In genomic region chr3:42850263-42850662, GRCh38 we compare ENCODE assay signal across 23 cellular contexts. TPM values are rescaled to one million over a fixed set of nuclear protein-coding genes. Genes with fewer than 3 reads are reported as not detected.
DNase-seq lines count a peak whose midpoint lies in the region; ATAC-seq and TF ChIP-seq lines count a peak whose summit lies in the region.
"Had no signal": no experiment of that assay in that cellular context is flagged by ENCODE, and none has a peak within 500 bp of the region (broad histone marks: within the 10 kb centered on the region; RNA-seq: fewer than 3 reads in every experiment).

No MANE protein-coding gene starts in this region.

- H3K9me3 Mint-ChIP-seq in activated CD8-positive, alpha-beta memory T cell treated with anti-CD3 and anti-CD28 coated beads, Interleukin-2, amount 10 ng/mL, durations not matched to agents 7 days and 5 days (ENCODE audit: low read depth): no peaks in the 10 kb centered on the region
- H3K9me3 Mint-ChIP-seq in type B pancreatic cell: peaks cover 2% of the 10 kb centered on the region
- H3K9me3 Mint-ChIP-seq: CD4-positive, alpha-beta memory T cell; GM23338; HFFc6 had no signal

- CTCF ChIA-PET in activated CD8-positive, alpha-beta memory T cell treated with anti-CD3 and anti-CD28 coated beads, Interleukin-2, amount 10 ng/mL, durations not matched to agents 7 days and 5 days (lab: Charles Lee): no interaction called here

- no peaks in the 10 kb centered on the region for H3K36me3 ChIP-seq in spleen
- H3K36me3 ChIP-seq: BLaER1 had no signal

- H3K9me3 ChIP-seq in spleen: no peaks in the 10 kb centered on the region
- H3K9me3 ChIP-seq: A549, BLaER1 had no signal

- no peak overlapping the region for H3K27ac Mint-ChIP-seq in activated CD8-positive, alpha-beta memory T cell treated with anti-CD3 and anti-CD28 coated beads, Interleukin-2, amount 10 ng/mL, durations not matched to agents 7 days and 5 days
- H3K27ac Mint-ChIP-seq in type B pancreatic cell: peak overlapping the region; percentile 24
- H3K27ac Mint-ChIP-seq: GM23338, HFFc6 had no signal

- 83 to 94% (median 93%) methylated on average over 3 of the region's 3 CpGs for WGBS in spleen, 5 donors

- H3K4me3 Mint-ChIP-seq in activated CD8-positive, alpha-beta memory T cell treated with anti-CD3 and anti-CD28 coated beads, Interleukin-2, amount 10 ng/mL, durations not matched to agents 7 days and 5 days: no peak overlapping the region
- H3K4me3 Mint-ChIP-seq in type B pancreatic cell: no peak overlapping the region
- H3K4me3 Mint-ChIP-seq: CD14-positive monocyte; CD4-positive, alpha-beta memory T cell; GM23338; HFFc6 had no signal

- intact Hi-C loops in posterior vena cava (cut with DNase I): no loop called here
- intact Hi-C loops in spleen (cut with DNase I; ENCODE audit: low total_unique reads): no loop called here

- peaks cover 14 to 37% (median 28%) of the 10 kb centered on the region in 6 donors for H3K4me1 ChIP-seq in spleen
- H3K4me1 ChIP-seq: A549 had no signal

- ATAC-seq in activated CD8-positive, alpha-beta memory T cell treated with anti-CD3 and anti-CD28 coated beads, Interleukin-2, amount 10 ng/mL, durations not matched to agents 7 days and 5 days: no peak
- no peak for ATAC-seq in GM19463 (IDR thresholded peaks at IDR 0.05; ENCODE audit: unreplicated experiment)
- ATAC-seq: A549, GM23338, HCT116 had no signal

- H3K36me3 Mint-ChIP-seq in activated CD8-positive, alpha-beta memory T cell treated with anti-CD3 and anti-CD28 coated beads, Interleukin-2, amount 10 ng/mL, durations not matched to agents 7 days and 5 days: peaks cover 2% of the 10 kb centered on the region
- no peaks in the 10 kb centered on the region for H3K36me3 Mint-ChIP-seq in type B pancreatic cell
- H3K36me3 Mint-ChIP-seq: CD4-positive, alpha-beta memory T cell had no signal

- no peaks in the 10 kb centered on the region for H3K27me3 Mint-ChIP-seq in activated CD8-positive, alpha-beta memory T cell treated with anti-CD3 and anti-CD28 coated beads, Interleukin-2, amount 10 ng/mL, durations not matched to agents 7 days and 5 days
- H3K27me3 Mint-ChIP-seq in type B pancreatic cell: no peaks in the 10 kb centered on the region

- TF ChIP-seq POLR2A in spleen (IDR thresholded peaks at IDR 0.05): no peak

- no peak overlapping the region for H3K27ac ChIP-seq in spleen
- H3K27ac ChIP-seq: 22Rv1, A549, BLaER1, HL-60 had no signal

- TF ChIP-seq CTCF in type B pancreatic cell (conservative IDR thresholded peaks at IDR 0.05) (no peak), spleen (IDR thresholded peaks at IDR 0.05 in 8 of 11, conservative IDR thresholded peaks at IDR 0.05 in 3 of 11) (no peak)

- H3K4me1 Mint-ChIP-seq in activated CD8-positive, alpha-beta memory T cell treated with anti-CD3 and anti-CD28 coated beads, Interleukin-2, amount 10 ng/mL, durations not matched to agents 7 days and 5 days: peaks cover 18% of the 10 kb centered on the region
- peaks cover 35% of the 10 kb centered on the region for H3K4me1 Mint-ChIP-seq in type B pancreatic cell (ENCODE audit: unreplicated experiment)

- DNase-seq in activated CD8-positive, alpha-beta memory T cell treated with anti-CD3 and anti-CD28 coated beads for 24 hours: peak; percentile 9
- DNase-seq in activated CD8-positive, alpha-beta memory T cell treated with anti-CD3 and anti-CD28 coated beads, Interleukin-2, amount 10 ng/mL, durations not matched to agents 7 days and 5 days: no peak
- peak; percentile 3 for DNase-seq in ecto neural progenitor cell (ENCODE audit: low spot score)
- DNase-seq in posterior vena cava (ENCODE audit: low spot score): peak; percentile 34
- peak; percentile 37 for DNase-seq in type B pancreatic cell (ENCODE audit: extremely low spot score, unreplicated experiment)
- no peak for DNase-seq in HCEC 1CT
- DNase-seq in spleen: no peak
- DNase-seq: AML-193; CD4-positive, alpha-beta memory T cell; DMS153; DMS79; GDM1; HFFc6 had no signal

- no peak overlapping the region for H3K4me3 ChIP-seq in spleen
- H3K4me3 ChIP-seq: A549, BLaER1, GM23338 had no signal

- no peaks in the 10 kb centered on the region for H3K27me3 ChIP-seq in spleen (replicated peaks in 1 of 7)
- H3K27me3 ChIP-seq: BLaER1 had no signal

RNA-seq across cellular contexts. Expression of gene CYP8B1, which starts 25.4 kb away (rescaled TPM):
- not detected for total RNA-seq in activated CD8-positive, alpha-beta memory T cell treated with anti-CD3 and anti-CD28 coated beads, Interleukin-2, amount 10 ng/mL, durations not matched to agents 7 days and 5 days
- under 1 TPM; 0.10 to 0.14 TPM for total RNA-seq in posterior vena cava
- not detected in 2 replicates for total RNA-seq in type B pancreatic cell (ENCODE audit: low replicate concordance)
- not detected for total RNA-seq in spleen
- under 1 TPM in 1 of 3 donors, not detected in 2; 0.02 TPM for polyA plus RNA-seq in spleen
- total RNA-seq: CD4-positive, alpha-beta memory T cell; Daoy; GM23338; HFFc6; HT1080 had no signal
- polyA plus RNA-seq: A549; CD14-positive monocyte; CD4-positive, alpha-beta memory T cell; GM23338 had no signal

RNA-seq across cellular contexts. Expression of gene ACKR2, which starts 41.0 kb away (rescaled TPM):
- 1 to 10 TPM; 2.3 to 2.6 TPM for total RNA-seq in activated CD8-positive, alpha-beta memory T cell treated with anti-CD3 and anti-CD28 coated beads, Interleukin-2, amount 10 ng/mL, durations not matched to agents 7 days and 5 days
- total RNA-seq in posterior vena cava: 10 to 100 TPM; 17.0 to 20.6 TPM
- total RNA-seq in type B pancreatic cell (ENCODE audit: low replicate concordance): 3.5 and 3.9 TPM in 2 replicates
- 1 to 10 TPM in 5 of 7 donors, under 1 TPM in 2; 0.52 to 4.4 (median 1.2) TPM for total RNA-seq in spleen
- under 1 TPM; 0.17 to 0.42 (median 0.33) TPM for polyA plus RNA-seq in spleen
- total RNA-seq: HT1080 had no signal
- polyA plus RNA-seq: CD14-positive monocyte; CD4-positive, alpha-beta memory T cell; GM23338 had no signal

RNA-seq across cellular contexts. Expression of gene HIGD1A, which starts 46.0 kb away (rescaled TPM):
- total RNA-seq in activated CD8-positive, alpha-beta memory T cell treated with anti-CD3 and anti-CD28 coated beads, Interleukin-2, amount 10 ng/mL, durations not matched to agents 7 days and 5 days: 10 to 100 TPM; 53.6 to 71.1 TPM
- total RNA-seq in posterior vena cava: 100 to 1,000 TPM; 163 to 204 TPM
- 100 and 130 TPM in 2 replicates for total RNA-seq in type B pancreatic cell (ENCODE audit: low replicate concordance)
- 10 to 100 TPM; 48.5 to 89.0 (median 58.8) TPM for total RNA-seq in spleen
- 10 to 100 TPM; 39.4 to 86.6 (median 60.5) TPM for polyA plus RNA-seq in spleen

RNA-seq across cellular contexts. Expression of gene ZNF662, which starts 55.7 kb away (rescaled TPM):
- under 1 TPM in 1 of 2 experiments, not detected in 1; 0.47 TPM for total RNA-seq in activated CD8-positive, alpha-beta memory T cell treated with anti-CD3 and anti-CD28 coated beads, Interleukin-2, amount 10 ng/mL, durations not matched to agents 7 days and 5 days
- total RNA-seq in posterior vena cava (10 to 100 TPM in 1 of 2 donors, 1 to 10 TPM in 1; 9.8 to 11.8 TPM), type B pancreatic cell (ENCODE audit: low replicate concordance) (0.48 TPM in 1 of 2 replicates, not detected in the other), spleen (10 to 100 TPM in 1 of 7 donors, 1 to 10 TPM in 6; 2.9 to 10.4 (median 5.1) TPM)
- 1 to 10 TPM; 1.0 to 2.8 (median 2.2) TPM for polyA plus RNA-seq in spleen
- total RNA-seq: HT1080 had no signal
- polyA plus RNA-seq: A549, CD14-positive monocyte had no signal

Comparison
In these comparisons a context has a peak if more than half of its experiments do, and no peak if none do; other contexts are left out.
1. DNase-seq: peak in activated CD8-positive, alpha-beta memory T cell treated with anti-CD3 and anti-CD28 coated beads for 24 hours (single experiment), ecto neural progenitor cell (single experiment), posterior vena cava (single experiment) and type B pancreatic cell (single experiment); none in activated CD8-positive, alpha-beta memory T cell treated with anti-CD3 and anti-CD28 coated beads, Interleukin-2, amount 10 ng/mL, durations not matched to agents 7 days and 5 days (single experiment), HCEC 1CT (single experiment) and spleen (single experiment).